In the genomic region with DNA sequence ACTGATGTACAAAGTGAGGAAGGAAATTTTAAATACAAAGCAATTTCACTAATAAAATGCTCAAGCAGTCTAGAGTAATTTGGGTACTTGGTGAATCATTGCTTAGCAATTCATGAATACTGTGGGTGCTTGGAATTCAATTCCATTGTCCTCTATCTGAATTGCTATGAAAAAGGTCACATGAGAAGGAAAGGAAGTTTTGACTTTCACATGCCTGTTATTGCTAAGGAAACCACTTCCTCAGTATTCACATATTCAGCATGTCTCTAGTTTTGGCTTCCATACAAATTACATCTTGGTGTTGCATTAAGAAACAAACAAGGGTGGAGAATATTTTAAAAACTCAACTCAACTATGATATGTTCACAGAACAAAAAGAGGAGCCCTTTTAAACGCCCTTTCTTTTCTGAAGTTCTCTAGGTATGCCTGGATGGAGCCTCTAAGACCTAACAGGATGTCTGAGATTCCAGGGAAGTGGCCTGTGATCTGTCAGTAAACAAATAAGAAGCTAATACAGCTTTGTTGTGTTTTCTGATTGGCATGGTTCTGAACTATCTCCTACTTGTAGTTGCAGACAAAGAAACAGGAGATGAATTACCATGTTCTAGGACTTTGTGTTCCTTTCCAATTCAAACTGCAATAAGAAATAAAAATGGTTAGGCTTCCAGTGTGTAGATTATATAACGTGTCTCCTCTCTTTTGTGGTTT, we compare ENCODE assay signal across 10 cellular contexts.
DNase-seq lines count a peak whose midpoint lies in the region; ATAC-seq and TF ChIP-seq lines count a peak whose summit lies in the region.
"Had no signal": no experiment of that assay in that cellular context is flagged by ENCODE, and none has a peak within 500 bp of the region (broad histone marks: within the 10 kb centered on the region; RNA-seq: fewer than 3 reads in every experiment).

No MANE protein-coding gene starts in this region.

- intact Hi-C loops in activated T-helper 2 cell treated with anti-CD3 and anti-CD28 coated beads, Interferon-gamma antibody, Interleukin-2, Interleukin-4, amounts not matched to agents 10 μg/mL and 5 μg/mL and 100 μg/mL, durations not matched to agents 14 hours and 24 hours and 36 hours (cut with micrococcal nuclease), result no loop called here

- no peaks in the 10 kb centered on the region for H3K27me3 ChIP-seq in GM23248 (replicated peaks; ENCODE audit: insufficient read depth)

- no peaks in the 10 kb centered on the region for H3K9me3 Mint-ChIP-seq in activated T-helper 2 cell treated with anti-CD3 and anti-CD28 coated beads, Interferon-gamma antibody, Interleukin-2, Interleukin-4, amounts not matched to agents 10 μg/mL and 5 μg/mL and 100 μg/mL, durations not matched to agents 14 hours and 24 hours and 36 hours
- H3K9me3 Mint-ChIP-seq: activated naive CD4-positive, alpha-beta T cell treated with anti-CD3 and anti-CD28 coated beads, Interleukin-2, amount 50 U/mL, for 24 hours had no signal

- TF ChIP-seq CTCF in VCaP (conservative IDR thresholded peaks at IDR 0.05) (no peak), retinal pigment epithelial cell (conservative IDR thresholded peaks at IDR 0.05; ENCODE audit: low read depth, low read length) (no peak)

- H3K27ac Mint-ChIP-seq in T-helper 17 cell, result no peak overlapping the region
- no peak overlapping the region for H3K27ac Mint-ChIP-seq in activated T-helper 2 cell treated with anti-CD3 and anti-CD28 coated beads, Interferon-gamma antibody, Interleukin-2, Interleukin-4, amounts not matched to agents 10 μg/mL and 5 μg/mL and 100 μg/mL, durations not matched to agents 14 hours and 24 hours and 36 hours
- H3K27ac Mint-ChIP-seq: activated naive CD4-positive, alpha-beta T cell treated with anti-CD3 and anti-CD28 coated beads, Interleukin-2, amount 50 U/mL, for 24 hours had no signal

- no peak for ATAC-seq in T-helper 17 cell
- ATAC-seq in activated CD4-positive, CD25-positive, alpha-beta regulatory T cell treated with anti-CD3 and anti-CD28 coated beads, Interleukin-2, amount 50 U/mL, for 24 hours, result no peak

- H3K9ac ChIP-seq in GM23248, result peak overlapping the region; percentile 37

- no peaks in the 10 kb centered on the region for H3K79me2 ChIP-seq in GM23248 (ENCODE audit: insufficient read depth)

- peaks cover 68% of the 10 kb centered on the region for H3K4me1 ChIP-seq in GM23248 (ENCODE audit: insufficient read depth)

- H3K9me2 ChIP-seq in GM23248 (ENCODE audit: insufficient read depth), result no peaks in the 10 kb centered on the region

- H3K4me1 Mint-ChIP-seq in T-helper 17 cell, result peaks cover 3% of the 10 kb centered on the region
- no peaks in the 10 kb centered on the region for H3K4me1 Mint-ChIP-seq in activated T-helper 2 cell treated with anti-CD3 and anti-CD28 coated beads, Interferon-gamma antibody, Interleukin-2, Interleukin-4, amounts not matched to agents 10 μg/mL and 5 μg/mL and 100 μg/mL, durations not matched to agents 14 hours and 24 hours and 36 hours (ENCODE audit: low read depth)
- H3K4me1 Mint-ChIP-seq: activated naive CD4-positive, alpha-beta T cell treated with anti-CD3 and anti-CD28 coated beads, Interleukin-2, amount 50 U/mL, for 24 hours had no signal

- DNase-seq in GM23248, result peak; percentile 88
- peak; percentile 99 for DNase-seq in glomerular endothelial cell (ENCODE audit: extremely low read depth, low read depth, low spot score)
- DNase-seq in retinal pigment epithelial cell (ENCODE audit: low read depth), result peak; percentile 90
- no peak for DNase-seq in T-helper 17 cell
- no peak for DNase-seq in activated T-helper 2 cell treated with anti-CD3 and anti-CD28 coated beads, Interferon-gamma antibody, Interleukin-2, Interleukin-4, amounts not matched to agents 10 μg/mL and 5 μg/mL and 100 μg/mL, durations not matched to agents 14 hours and 24 hours and 36 hours (ENCODE audit: low spot score)
- DNase-seq in NCI-H526 (lab: John Stamatoyannopoulos, UW), result no peak
- DNase-seq: NCI-H1105 treated with DMSO at 0.1 percent for 48 hours had no signal

- H3K27ac ChIP-seq in GM23248, result peak overlapping the region; percentile 79
- peak overlapping the region; percentile 70 for H3K27ac ChIP-seq in VCaP

- peak overlapping the region; percentile 30 for H2AFZ ChIP-seq in GM23248

- 17 to 23% methylated on average over 2 of the region's 2 CpGs for WGBS in GM23248 (ENCODE audit: low coverage in 1 of 2, low lambda C conversion rate in 2 of 2, missing lambda C conversion rate in 2 of 2), 2 experiments

- H3K36me3 Mint-ChIP-seq in T-helper 17 cell (ENCODE audit: low read depth), result no peaks in the 10 kb centered on the region
- no peaks in the 10 kb centered on the region for H3K36me3 Mint-ChIP-seq in activated T-helper 2 cell treated with anti-CD3 and anti-CD28 coated beads, Interferon-gamma antibody, Interleukin-2, Interleukin-4, amounts not matched to agents 10 μg/mL and 5 μg/mL and 100 μg/mL, durations not matched to agents 14 hours and 24 hours and 36 hours (ENCODE audit: low read depth)
- H3K36me3 Mint-ChIP-seq: activated naive CD4-positive, alpha-beta T cell treated with anti-CD3 and anti-CD28 coated beads, Interleukin-2, amount 50 U/mL, for 24 hours had no signal

- in situ Hi-C loops in GM23248 (cut with MboI), result no loop called here

- peaks cover 2% of the 10 kb centered on the region for H3K27me3 Mint-ChIP-seq in T-helper 17 cell
- H3K27me3 Mint-ChIP-seq in activated T-helper 2 cell treated with anti-CD3 and anti-CD28 coated beads, Interferon-gamma antibody, Interleukin-2, Interleukin-4, amounts not matched to agents 10 μg/mL and 5 μg/mL and 100 μg/mL, durations not matched to agents 14 hours and 24 hours and 36 hours (ENCODE audit: low read depth), result no peaks in the 10 kb centered on the region
- H3K27me3 Mint-ChIP-seq: activated naive CD4-positive, alpha-beta T cell treated with anti-CD3 and anti-CD28 coated beads, Interleukin-2, amount 50 U/mL, for 24 hours had no signal

- H3K4me2 ChIP-seq in GM23248 (ENCODE audit: unreplicated experiment), result peak overlapping the region; percentile 69

- peak overlapping the region; percentile 49 for H3K4me3 ChIP-seq in GM23248
- H3K4me3 ChIP-seq in retinal pigment epithelial cell (ENCODE audit: low read length), result no peak overlapping the region

- H3K36me3 ChIP-seq in GM23248 (ENCODE audit: low read depth), result no peaks in the 10 kb centered on the region

- no peaks in the 10 kb centered on the region for H4K20me1 ChIP-seq in GM23248 (ENCODE audit: insufficient read depth)

- H3K9me3 ChIP-seq in GM23248 (ENCODE audit: low read depth) (no peaks in the 10 kb centered on the region), T-helper 17 cell (ENCODE audit: control insufficient read depth, low read length, poor library complexity, severe bottlenecking) (no peaks in the 10 kb centered on the region)

- H3F3A ChIP-seq in GM23248 (ENCODE audit: insufficient read depth), result peaks cover 34% of the 10 kb centered on the region

- no peak overlapping the region for H3K4me3 Mint-ChIP-seq in T-helper 17 cell
- no peak overlapping the region for H3K4me3 Mint-ChIP-seq in activated T-helper 2 cell treated with anti-CD3 and anti-CD28 coated beads, Interferon-gamma antibody, Interleukin-2, Interleukin-4, amounts not matched to agents 10 μg/mL and 5 μg/mL and 100 μg/mL, durations not matched to agents 14 hours and 24 hours and 36 hours (ENCODE audit: low read depth)
- H3K4me3 Mint-ChIP-seq: activated naive CD4-positive, alpha-beta T cell treated with anti-CD3 and anti-CD28 coated beads, Interleukin-2, amount 50 U/mL, for 24 hours had no signal

Comparison
In these comparisons a context has a peak if more than half of its experiments do, and no peak if none do; other contexts are left out.
1. DNase-seq: peak in GM23248 (single experiment), glomerular endothelial cell (single experiment) and retinal pigment epithelial cell (single experiment); none in T-helper 17 cell (0 of 3), activated T-helper 2 cell treated with anti-CD3 and anti-CD28 coated beads, Interferon-gamma antibody, Interleukin-2, Interleukin-4, amounts not matched to agents 10 μg/mL and 5 μg/mL and 100 μg/mL, durations not matched to agents 14 hours and 24 hours and 36 hours (single experiment) and NCI-H526 (0 of 2).